Comparison of ENCODE assay signal across 9 cellular contexts in the genomic region with DNA sequence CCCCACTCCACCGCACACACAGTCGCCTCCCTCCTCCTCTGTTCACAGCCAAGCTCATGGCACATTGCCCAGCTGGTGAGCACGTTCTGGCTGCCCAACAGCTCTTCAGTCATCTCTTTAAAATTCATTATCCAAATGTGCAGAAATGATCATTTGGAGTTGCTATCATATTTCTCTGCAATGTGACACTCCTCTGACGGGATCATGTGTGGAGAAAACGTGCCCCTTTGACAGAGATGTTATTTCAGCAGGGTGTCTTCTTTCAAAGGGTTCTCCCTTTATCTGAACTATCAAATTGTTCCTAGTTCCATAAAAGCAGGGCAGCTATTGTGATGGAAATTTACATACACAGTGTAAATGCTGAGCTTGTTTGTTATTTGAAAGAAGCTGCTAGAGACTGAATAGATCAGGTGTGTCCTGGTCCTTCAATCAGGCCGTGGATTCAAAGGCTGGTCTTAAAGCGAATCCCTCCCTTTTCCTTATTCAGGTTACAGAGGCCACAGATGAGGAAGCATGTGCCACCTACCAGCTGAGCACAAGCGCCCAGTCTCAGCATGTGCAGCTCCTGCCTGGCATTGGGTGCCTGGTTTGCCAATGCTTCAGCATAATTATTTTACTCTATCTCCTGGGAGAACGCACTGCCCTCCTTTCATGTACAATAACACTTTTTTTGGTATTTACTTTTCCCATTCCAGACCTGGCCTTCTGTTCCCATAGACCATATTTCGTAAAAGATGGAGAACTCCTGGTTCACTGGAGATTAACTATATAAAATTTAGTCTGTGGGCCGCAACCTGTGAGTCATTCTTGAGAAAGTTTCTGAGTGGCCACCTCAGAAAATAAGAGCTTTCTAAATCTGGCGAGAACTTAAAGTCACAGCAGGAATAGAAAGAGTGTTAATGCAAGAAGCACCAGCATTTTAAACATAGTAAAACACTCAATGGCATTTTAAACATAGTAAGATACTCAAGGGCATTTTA.
DNase-seq lines count a peak whose midpoint lies in the region; ATAC-seq and TF ChIP-seq lines count a peak whose summit lies in the region.
"Had no signal": no experiment of that assay in that cellular context is flagged by ENCODE, and none has a peak within 500 bp of the region (broad histone marks: within the 10 kb centered on the region; RNA-seq: fewer than 3 reads in every experiment).

No MANE protein-coding gene starts in this region.

- H4K20me1 ChIP-seq in mammary epithelial cell (ENCODE audit: insufficient read depth, low read length), result no peaks in the 10 kb centered on the region

- WGBS in mammary epithelial cell (ENCODE audit: low coverage, missing lambda C conversion rate), result 49% methylated on average over 12 of the region's 12 CpGs

- dilution Hi-C loops in mammary epithelial cell (cut with HindIII; ENCODE audit: low sequenced_read_pairs), result no loop called here

- H3K9ac ChIP-seq in mammary epithelial cell (ENCODE audit: insufficient read depth, low read length), result no peak overlapping the region

- DNase-seq in Caki2 (ENCODE audit: low read depth) (peak; percentile 22), NCI-H2107 (lab: John Stamatoyannopoulos, UW) (peak; percentile 85), mammary epithelial cell (peak; percentile 83), mucosa of descending colon (peak in 2 of 3 donors; percentile 22 to 56), LoVo (ENCODE audit: low spot score) (no peak), NOMO-1 (lab: John Stamatoyannopoulos, UW; ENCODE audit: unreplicated experiment in 2 of 2) (no peak), UCSD-AML1 (lab: John Stamatoyannopoulos, UW; ENCODE audit: unreplicated experiment) (no peak)
- DNase-seq in activated CD4-positive, alpha-beta T cell treated with anti-CD3 and anti-CD28 coated beads for 48 hours, result no peak

- H3K9me3 ChIP-seq in mammary epithelial cell (replicated peaks; ENCODE audit: insufficient read depth, low read length) (no peaks in the 10 kb centered on the region), mucosa of descending colon (no peaks in the 10 kb centered on the region)

- no peaks in the 10 kb centered on the region for H3K79me2 ChIP-seq in mammary epithelial cell (ENCODE audit: insufficient read depth, low read length)

- no peak for TF ChIP-seq CTCF in mammary epithelial cell (conservative IDR thresholded peaks at IDR 0.05 in 1 of 2, IDR thresholded peaks at IDR 0.05 in 1 of 2; ENCODE audit: extremely low read depth in 1 of 2, insufficient read depth in 1 of 2, low read depth in 1 of 2, low read length in 2 of 2)
- TF ChIP-seq CTCF in mucosa of descending colon (IDR thresholded peaks at IDR 0.05), result no peak

- in situ Hi-C loops in Caki2 (cut with HindIII; ENCODE audit: low pct_unique_long_range_greater_than_20kb, low sequenced_read_pairs), result no loop called here
- in situ Hi-C loops in mammary epithelial cell (cut with MboI; ENCODE audit: low sequenced_read_pairs in 2 of 2), result no loop called here

- peak; percentile 34 for ATAC-seq in mucosa of descending colon
- ATAC-seq: left colon had no signal

- no peaks in the 10 kb centered on the region for H3K27me3 ChIP-seq in mammary epithelial cell (ENCODE audit: insufficient read depth, low read length)

- no TSS peak for BruUV-seq in mammary epithelial cell (replicated peaks; lab: Mats Ljungman, UMichigan)

- intact Hi-C loops in mammary epithelial cell (cut with micrococcal nuclease) (no loop called here), mucosa of descending colon (cut with DNase I, micrococcal nuclease) (no loop called here)

- H3K4me1 ChIP-seq in mammary epithelial cell (ENCODE audit: insufficient read depth, low read length) (peaks cover 17% of the 10 kb centered on the region), mucosa of descending colon (ENCODE audit: low read depth) (no peaks in the 10 kb centered on the region)

- no peak overlapping the region for H3K4me3 ChIP-seq in mammary epithelial cell (replicated peaks in 1 of 3; ENCODE audit: insufficient read depth in 1 of 3, low read depth in 2 of 3, low read length in 3 of 3)
- H3K4me3 ChIP-seq in mucosa of descending colon, result no peak overlapping the region

- CTCF ChIA-PET in mammary epithelial cell (lab: Charles Lee; ENCODE audit: low non-redundant PET), result interaction anchor here (0.6 kb wide), 1 partner anchor 52 kb away, joined by 7 read pairs; no protein-coding TSS in a partner anchor

- H3K4me2 ChIP-seq in mammary epithelial cell (ENCODE audit: insufficient read depth, low read depth, low read length), result peak overlapping the region; percentile 32

- peak overlapping the region; percentile 18 for H2AFZ ChIP-seq in mammary epithelial cell (ENCODE audit: low read depth, low read length)

- H3K36me3 ChIP-seq in mammary epithelial cell (ENCODE audit: insufficient read depth, low read length) (no peaks in the 10 kb centered on the region), mucosa of descending colon (ENCODE audit: low read depth) (no peaks in the 10 kb centered on the region)

- no peak overlapping the region for H3K27ac ChIP-seq in mammary epithelial cell (ENCODE audit: insufficient read depth, low read depth, low read length)

Comparison
In these comparisons a context has a peak if more than half of its experiments do, and no peak if none do; other contexts are left out.
1. DNase-seq: peak in Caki2 (single experiment), NCI-H2107 (single experiment), mammary epithelial cell (single experiment) and mucosa of descending colon (2 of 3); none in activated CD4-positive, alpha-beta T cell treated with anti-CD3 and anti-CD28 coated beads for 48 hours (single experiment), LoVo (single experiment), NOMO-1 (0 of 2) and UCSD-AML1 (single experiment).